ENCODE assay signal across 9 cellular contexts in the genomic region with DNA sequence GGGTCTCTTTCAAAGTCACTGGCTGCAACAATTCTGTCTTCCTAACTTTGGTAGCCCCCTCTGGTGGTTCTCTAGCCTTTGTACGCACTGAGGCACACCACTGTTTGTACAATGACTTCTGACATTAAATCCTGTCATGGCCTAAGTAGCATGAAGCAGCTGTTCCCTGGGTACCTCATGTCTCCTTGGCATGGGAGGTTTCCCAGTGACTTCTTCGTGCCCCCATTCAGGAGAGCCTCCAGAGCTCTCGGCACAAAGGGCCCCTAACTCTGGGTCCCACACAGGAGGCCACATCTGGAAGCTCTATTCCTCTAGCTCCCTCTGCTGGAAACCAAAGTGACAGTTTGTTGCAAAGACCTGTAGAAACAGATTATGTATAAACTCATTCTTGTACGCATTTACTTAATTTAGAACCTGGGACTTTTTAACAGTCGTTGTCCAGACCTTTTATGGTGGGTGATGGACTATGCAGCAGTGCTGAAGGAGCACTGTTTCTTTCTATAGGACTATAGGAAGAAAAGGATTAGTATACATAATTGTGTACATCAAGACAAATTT. TPM values are rescaled to one million over a fixed set of nuclear protein-coding genes. Genes with fewer than 3 reads are reported as not detected.
A peak's percentile ranks its signal among the peaks of the same experiment; 100 is the strongest.
DNase-seq lines count a peak whose midpoint lies in the region; ATAC-seq and TF ChIP-seq lines count a peak whose summit lies in the region.
"Had no signal": no experiment of that assay in that cellular context is flagged by ENCODE, and none has a peak within 500 bp of the region (broad histone marks: within the 10 kb centered on the region; RNA-seq: fewer than 3 reads in every experiment).

No MANE protein-coding gene starts in this region.

- ATAC-seq in GM19455 (IDR thresholded peaks at IDR 0.05; ENCODE audit: unreplicated experiment) (peak; percentile 85), HG03432 (IDR thresholded peaks at IDR 0.05; ENCODE audit: unreplicated experiment) (peak; percentile 92), mucosa of descending colon (peak; percentile 63)
- peak; percentile 89 for ATAC-seq in activated CD4-positive, alpha-beta T cell treated with anti-CD3 and anti-CD28 coated beads for 36 hours

- no peaks in the 10 kb centered on the region for H3K27me3 Mint-ChIP-seq in activated CD4-positive, alpha-beta T cell treated with anti-CD3 and anti-CD28 coated beads for 36 hours
- H3K27me3 Mint-ChIP-seq: activated naive CD4-positive, alpha-beta T cell treated with anti-CD3 and anti-CD28 coated beads, Interleukin-2, amount 50 U/mL, for 24 hours had no signal

- POLR2A ChIA-PET in activated CD4-positive, alpha-beta T cell treated with anti-CD3 and anti-CD28 coated beads for 36 hours (lab: Charles Lee): no interaction called here

- H3K27ac Mint-ChIP-seq in activated CD4-positive, alpha-beta T cell treated with anti-CD3 and anti-CD28 coated beads for 36 hours: no peak overlapping the region
- H3K27ac Mint-ChIP-seq: activated naive CD4-positive, alpha-beta T cell treated with anti-CD3 and anti-CD28 coated beads, Interleukin-2, amount 50 U/mL, for 24 hours had no signal

- peak; percentile 75 for TF ChIP-seq CTCF in epithelial cell of esophagus (IDR thresholded peaks at IDR 0.05; ENCODE audit: insufficient read depth, low read depth, low read length, missing control alignments)
- TF ChIP-seq CTCF in mucosa of descending colon (IDR thresholded peaks at IDR 0.05): peak; percentile 30

- H3K4me3 Mint-ChIP-seq in activated CD4-positive, alpha-beta T cell treated with anti-CD3 and anti-CD28 coated beads for 36 hours: no peak overlapping the region
- H3K4me3 Mint-ChIP-seq: activated naive CD4-positive, alpha-beta T cell treated with anti-CD3 and anti-CD28 coated beads, Interleukin-2, amount 50 U/mL, for 24 hours had no signal

- DNase-seq in DMS153 treated with DMSO at 0.1 percent for 48 hours (lab: John Stamatoyannopoulos, UW; ENCODE audit: unreplicated experiment): peak; percentile 60
- peak; percentile 26 for DNase-seq in NCI-H226
- DNase-seq in activated CD4-positive, alpha-beta T cell treated with anti-CD3 and anti-CD28 coated beads for 36 hours: peak; percentile 53
- DNase-seq in epithelial cell of esophagus (ENCODE audit: low read depth): peak; percentile 62
- DNase-seq in mucosa of descending colon: peak in 2 of 3 donors; percentile 28 to 68
- no peak for DNase-seq in T-helper 9 cell

- H3K4me3 ChIP-seq in epithelial cell of esophagus (ENCODE audit: low read length): no peak overlapping the region
- H3K4me3 ChIP-seq in mucosa of descending colon: no peak overlapping the region

- H3K4me1 ChIP-seq in mucosa of descending colon (ENCODE audit: low read depth): no peaks in the 10 kb centered on the region

- H3K36me3 ChIP-seq in mucosa of descending colon (ENCODE audit: low read depth): no peaks in the 10 kb centered on the region

- peaks cover 3% of the 10 kb centered on the region for H3K36me3 Mint-ChIP-seq in activated CD4-positive, alpha-beta T cell treated with anti-CD3 and anti-CD28 coated beads for 36 hours (ENCODE audit: low read depth)

- intact Hi-C loops in activated CD4-positive, alpha-beta T cell treated with anti-CD3 and anti-CD28 coated beads for 36 hours (cut with DNase I, micrococcal nuclease): loop anchor here (1.0 to 5.0 kb wide), 5 partner anchors 125 to 512 kb away; a partner anchor contains a TSS
- intact Hi-C loops in mucosa of descending colon (cut with DNase I, micrococcal nuclease): no loop called here

- H3K9me3 Mint-ChIP-seq in activated CD4-positive, alpha-beta T cell treated with anti-CD3 and anti-CD28 coated beads for 36 hours (ENCODE audit: low read depth): no peaks in the 10 kb centered on the region
- H3K9me3 Mint-ChIP-seq: activated naive CD4-positive, alpha-beta T cell treated with anti-CD3 and anti-CD28 coated beads, Interleukin-2, amount 50 U/mL, for 24 hours had no signal

- H3K9me3 ChIP-seq in mucosa of descending colon: no peaks in the 10 kb centered on the region

- H3K4me1 Mint-ChIP-seq in activated CD4-positive, alpha-beta T cell treated with anti-CD3 and anti-CD28 coated beads for 36 hours: peaks cover 7% of the 10 kb centered on the region

- CTCF ChIA-PET in activated CD4-positive, alpha-beta T cell treated with anti-CD3 and anti-CD28 coated beads for 36 hours (lab: Charles Lee): interaction anchor here (0.6 to 3.8 kb wide), 37 partner anchors 9 to 1128 kb away, joined by 3 to 44 read pairs (median 4); a partner anchor contains a TSS

RNA-seq across cellular contexts. Expression of a gene that starts 13.4 kb away (rescaled TPM):
- total RNA-seq in activated CD4-positive, alpha-beta T cell treated with anti-CD3 and anti-CD28 coated beads for 36 hours: 1 to 10 TPM; 3.0 to 3.3 TPM
- total RNA-seq in mucosa of descending colon: 1 to 10 TPM; 5.4 to 7.7 (median 5.7) TPM

RNA-seq across cellular contexts. Expression of a gene that starts 13.6 kb away (rescaled TPM):
- 10 to 100 TPM; 33.7 to 38.7 TPM for total RNA-seq in activated CD4-positive, alpha-beta T cell treated with anti-CD3 and anti-CD28 coated beads for 36 hours
- 10 to 100 TPM; 16.3 to 22.9 (median 19.1) TPM for total RNA-seq in mucosa of descending colon

Comparison
In these comparisons a context has a peak if more than half of its experiments do, and no peak if none do; other contexts are left out.
1. intact Hi-C loops: an anchor here in activated CD4-positive, alpha-beta T cell treated with anti-CD3 and anti-CD28 coated beads for 36 hours (1.0 to 5.0 kb wide); none called in mucosa of descending colon.